Comparison of ENCODE assay signal across 8 cellular contexts in the genomic region with DNA sequence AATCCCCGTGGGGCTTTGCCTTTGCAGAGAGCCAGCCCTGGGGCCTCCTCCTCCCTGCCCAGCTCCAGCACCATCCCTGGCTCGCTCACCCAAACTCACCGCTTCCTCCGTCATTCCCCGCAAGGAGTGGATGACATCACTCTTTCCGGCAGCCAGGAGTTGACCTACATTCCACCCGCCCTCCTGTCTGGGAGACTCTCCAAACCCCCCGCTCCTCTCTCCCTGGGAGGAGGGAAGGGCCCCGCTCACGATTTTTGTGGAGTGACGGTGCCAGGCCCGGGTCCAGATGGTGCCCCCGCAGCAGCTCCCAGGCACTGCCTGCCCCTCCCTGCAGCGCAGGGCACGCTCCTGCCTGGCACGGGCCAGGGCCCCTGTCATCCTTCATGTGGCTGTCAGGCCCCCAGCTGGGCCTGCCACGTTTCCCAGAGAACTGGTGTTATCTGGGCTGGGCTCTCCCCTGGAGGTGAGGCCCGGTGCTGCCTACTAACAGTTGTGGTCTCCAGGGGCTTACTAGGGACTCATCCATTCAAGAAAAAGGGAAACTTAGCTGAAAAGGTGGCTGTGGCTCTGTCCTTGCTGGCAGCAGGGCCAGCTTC. TPM values are rescaled to one million over a fixed set of nuclear protein-coding genes. Genes with fewer than 3 reads are reported as not detected.
DNase-seq lines count a peak whose midpoint lies in the region; ATAC-seq and TF ChIP-seq lines count a peak whose summit lies in the region.

No MANE protein-coding gene starts in this region.

- TF ChIP-seq CTCF in IMR-90 (conservative IDR thresholded peaks at IDR 0.05; ENCODE audit: low read depth, low read length) (peak; percentile 23; the same call in 1 of the 2 replicates), astrocyte of the cerebellum (IDR thresholded peaks at IDR 0.05; ENCODE audit: low read depth, low read length, missing control alignments) (peak; percentile 10)

- no peak overlapping the region for H3K4me3 Mint-ChIP-seq in activated CD4-positive, alpha-beta T cell treated with anti-CD3 and anti-CD28 coated beads, Interleukin-2, amount 10 ng/mL, durations not matched to agents 7 days and 5 days

- H3K9me1 ChIP-seq in IMR-90 (ENCODE audit: insufficient read depth, low read length), result peaks cover 14% of the 10 kb centered on the region; the same call in 1 of the 2 replicates

- no peak overlapping the region for H2BK15ac ChIP-seq in IMR-90 (ENCODE audit: low read depth, low read length)

- peak; percentile 7; the same call in 1 of the 2 replicates for TF ChIP-seq RAD21 in IMR-90 (IDR thresholded peaks at IDR 0.05; ENCODE audit: low read length)

- H2BK120ac ChIP-seq in IMR-90 (ENCODE audit: low read depth, low read length), result peak overlapping the region; percentile 52

- H3K4me2 ChIP-seq in IMR-90 (ENCODE audit: low read depth, low read length), result peak overlapping the region; percentile 15; the same call in 1 of the 2 replicates

- ATAC-seq in IMR-90 (ENCODE audit: low read depth) (peak; percentile 96), GM18511 (IDR thresholded peaks at IDR 0.05; ENCODE audit: unreplicated experiment) (no peak), GM18520 (IDR thresholded peaks at IDR 0.05; ENCODE audit: unreplicated experiment) (no peak)

- H3K36me3 ChIP-seq in ACC112 (ENCODE audit: insufficient read depth, low read length) (no peaks in the 10 kb centered on the region), IMR-90 (ENCODE audit: control insufficient read depth, insufficient read depth, low read length) (no peaks in the 10 kb centered on the region)

- H4K5ac ChIP-seq in IMR-90 (ENCODE audit: low read depth, low read length), result no peak overlapping the region

- no peak overlapping the region for H3K56ac ChIP-seq in IMR-90 (ENCODE audit: extremely low read depth, insufficient read depth, low read length)

- no peaks in the 10 kb centered on the region for H3K79me2 ChIP-seq in ACC112 (ENCODE audit: control insufficient read depth, insufficient read depth, low read length, unreplicated experiment)

- H3K18ac ChIP-seq in IMR-90 (ENCODE audit: low read depth, low read length), result no peak overlapping the region

- DNase-seq in IMR-90, result peak; percentile 96
- DNase-seq in astrocyte of the cerebellum (ENCODE audit: low read depth), result peak; percentile 90
- peak; percentile 85 for DNase-seq in iPS-NIHi11 (ENCODE audit: low spot score)
- peak; percentile 61 for DNase-seq in stromal cell of bone marrow (ENCODE audit: low read depth)
- DNase-seq in activated CD4-positive, alpha-beta T cell treated with anti-CD3 and anti-CD28 coated beads, Interleukin-2, amount 10 ng/mL, durations not matched to agents 7 days and 5 days, result no peak

- 0 out of 2 replicates have a peak overlapping the region, but pooled peaks have one; percentile 34 for H3K23ac ChIP-seq in IMR-90 (ENCODE audit: low read depth, low read length)

- no peak overlapping the region for H3K27ac Mint-ChIP-seq in activated CD4-positive, alpha-beta T cell treated with anti-CD3 and anti-CD28 coated beads, Interleukin-2, amount 10 ng/mL, durations not matched to agents 7 days and 5 days

- peak overlapping the region in 1 of 2 experiments; percentile 35; a peak in 1 of 4 replicates for H4K8ac ChIP-seq in IMR-90 (ENCODE audit: low read depth in 2 of 2, low read length in 2 of 2)

- H3K4me3 ChIP-seq in ACC112 (ENCODE audit: low read depth, low read length), result peak overlapping the region; percentile 27; the same call in 1 of the 2 replicates
- H3K4me3 ChIP-seq in IMR-90 (ENCODE audit: insufficient read depth, low read depth, low read length), result no peak overlapping the region
- H3K4me3 ChIP-seq in astrocyte of the cerebellum (ENCODE audit: low read depth, low read length), result no peak overlapping the region

- H3K9ac ChIP-seq in IMR-90 (ENCODE audit: low read depth, low read length), result no peak overlapping the region

- POLR2A ChIA-PET in IMR-90 (lab: Charles Lee; ENCODE audit: unreplicated experiment), result interaction anchor here (0.7 kb wide), 1 partner anchor 46 kb away, joined by 4 read pairs; no protein-coding TSS in a partner anchor
- POLR2A ChIA-PET in activated CD4-positive, alpha-beta T cell treated with anti-CD3 and anti-CD28 coated beads, Interleukin-2, amount 10 ng/mL, durations not matched to agents 7 days and 5 days (lab: Charles Lee), result no interaction called here

- no peaks in the 10 kb centered on the region for H3K36me3 Mint-ChIP-seq in activated CD4-positive, alpha-beta T cell treated with anti-CD3 and anti-CD28 coated beads, Interleukin-2, amount 10 ng/mL, durations not matched to agents 7 days and 5 days (ENCODE audit: low read depth)

- dilution Hi-C loops in IMR-90 (cut with HindIII; ENCODE audit: low sequenced_read_pairs, unreplicated experiment), result no loop called here

- H2BK5ac ChIP-seq in IMR-90 (ENCODE audit: low read depth, low read length, poor library complexity, severe bottlenecking), result no peak overlapping the region

- H3K27ac ChIP-seq in ACC112 (ENCODE audit: low read depth, low read length) (no peak overlapping the region), IMR-90 (ENCODE audit: insufficient read depth, low read length) (no peak overlapping the region)

- H4K91ac ChIP-seq in IMR-90 (ENCODE audit: insufficient read depth, low read depth, low read length), result no peak overlapping the region

- H2AK9ac ChIP-seq in IMR-90 (replicated peaks; ENCODE audit: low read depth, low read length, poor library complexity), result peak overlapping the region; percentile 95

- 0% methylated on average over 5 of the region's 18 CpGs; no CpG with 5 or more reads in 1 of the 2 experiments for WGBS in IMR-90 (ENCODE audit: extremely low coverage in 2 of 2, insufficient read length in 1 of 2), 2 experiments

- H2AK5ac ChIP-seq in IMR-90 (ENCODE audit: low read depth, low read length), result peak overlapping the region; percentile 85

- CTCF ChIA-PET in IMR-90 (lab: Yijun Ruan, JAX), result no interaction called here
- CTCF ChIA-PET in activated CD4-positive, alpha-beta T cell treated with anti-CD3 and anti-CD28 coated beads, Interleukin-2, amount 10 ng/mL, durations not matched to agents 7 days and 5 days (lab: Charles Lee), result no interaction called here

- no peaks in the 10 kb centered on the region for H3K4me1 Mint-ChIP-seq in activated CD4-positive, alpha-beta T cell treated with anti-CD3 and anti-CD28 coated beads, Interleukin-2, amount 10 ng/mL, durations not matched to agents 7 days and 5 days

- H2AFZ ChIP-seq in ACC112 (ENCODE audit: low read length, unreplicated experiment) (peak overlapping the region; percentile 36), IMR-90 (replicated peaks; ENCODE audit: low read length, poor library complexity) (peak overlapping the region; percentile 82)

- H3K14ac ChIP-seq in IMR-90 (replicated peaks; ENCODE audit: low read depth, low read length), result no peak overlapping the region; the same call in 1 of the 2 replicates

- H3K4me1 ChIP-seq in ACC112 (ENCODE audit: control insufficient read depth, insufficient read depth, low read length, unreplicated experiment) (peaks cover 10% of the 10 kb centered on the region), IMR-90 (ENCODE audit: control insufficient read depth, insufficient read depth, low read length) (peaks cover 7% of the 10 kb centered on the region)

- no peaks in the 10 kb centered on the region for H3K27me3 ChIP-seq in ACC112 (ENCODE audit: insufficient read depth, low read length)
- peaks cover 20% of the 10 kb centered on the region for H3K27me3 ChIP-seq in IMR-90 (ENCODE audit: control insufficient read depth, insufficient read depth, low read length)

- intact Hi-C loops in IMR-90 (cut with micrococcal nuclease), result no loop called here

- H2BK20ac ChIP-seq in IMR-90 (ENCODE audit: low read depth, low read length), result 0 out of 2 replicates have a peak overlapping the region, but pooled peaks have one; percentile 21

- BruUV-seq in IMR-90 (replicated peaks; lab: Mats Ljungman, UMichigan), result no TSS peak

- no peaks in the 10 kb centered on the region for H3K9me3 ChIP-seq in IMR-90 (ENCODE audit: control insufficient read depth, insufficient read depth, low read length)

- H3K79me1 ChIP-seq in IMR-90 (ENCODE audit: low read depth in 1 of 2, low read length in 2 of 2), result no peaks in the 10 kb centered on the region

- H4K20me1 ChIP-seq in IMR-90 (ENCODE audit: insufficient read depth, low read length), result no peaks in the 10 kb centered on the region

- TF ChIP-seq POLR2A in IMR-90 (IDR thresholded peaks at IDR 0.05; ENCODE audit: low read depth, low read length), result peak; percentile 32; the same call in 1 of the 2 replicates

- peak overlapping the region; percentile 40; the same call in 1 of the 2 replicates for H3K4ac ChIP-seq in IMR-90 (ENCODE audit: low read depth, low read length)

- in situ Hi-C loops in IMR-90 (cut with MboI; ENCODE audit: low sequenced_read_pairs), result no loop called here
- in situ Hi-C loops in astrocyte of the cerebellum (cut with HindIII; ENCODE audit: low sequenced_read_pairs), result no loop called here

- no peaks in the 10 kb centered on the region for H3K9me3 Mint-ChIP-seq in activated CD4-positive, alpha-beta T cell treated with anti-CD3 and anti-CD28 coated beads, Interleukin-2, amount 10 ng/mL, durations not matched to agents 7 days and 5 days

- no peaks in the 10 kb centered on the region for H3K27me3 Mint-ChIP-seq in activated CD4-positive, alpha-beta T cell treated with anti-CD3 and anti-CD28 coated beads, Interleukin-2, amount 10 ng/mL, durations not matched to agents 7 days and 5 days

TF ChIP-seq in IMR-90, 13 proteins besides CTCF, POLR2A, EP300 and RAD21 (continues in another document):
- TF ChIP-seq CHD1 (IDR thresholded peaks at IDR 0.05; ENCODE audit: low read depth, low read length), result no peak
- TF ChIP-seq CEBPB (IDR thresholded peaks at IDR 0.05; ENCODE audit: low read depth, low read length), result peak; percentile 30; the same call in 1 of the 2 replicates
- TF ChIP-seq RCOR1 (IDR thresholded peaks at IDR 0.05; ENCODE audit: insufficient replicate concordance, low read length), result no peak
- peak; percentile 55; the same call in 1 of the 2 replicates for TF ChIP-seq FOS (IDR thresholded peaks at IDR 0.05; ENCODE audit: low read depth, low read length)
- TF ChIP-seq MAFK (IDR thresholded peaks at IDR 0.05; ENCODE audit: low read depth, low read length), result no peak
- TF ChIP-seq NFE2L2 (IDR thresholded peaks at IDR 0.05; ENCODE audit: low read depth, low read length), result no peak

RNA-seq across cellular contexts. Expression of gene NTNG2, which starts 52.3 kb away (rescaled TPM):
- total RNA-seq in IMR-90 (2012; rRNA removed), result 0.28 and 0.54 TPM in 2 replicates
- 0.84 and 1.2 TPM in 2 replicates for polyA plus RNA-seq in IMR-90 (2012; rRNA removed)
- 0.37 and 2.0 TPM in 2 replicates for polyA plus RNA-seq in IMR-90 (2012; cell fraction: cytosol; rRNA removed)
- polyA plus RNA-seq in IMR-90 (2012; cell fraction: nucleus; rRNA removed; ENCODE audit: low replicate concordance), result 2.7 and 3.2 TPM in 2 replicates
- total RNA-seq in activated CD4-positive, alpha-beta T cell treated with anti-CD3 and anti-CD28 coated beads, Interleukin-2, amount 10 ng/mL, durations not matched to agents 7 days and 5 days, result 1 to 10 TPM; 5.4 to 6.6 TPM
